ENCODE assay signal across 31 cellular contexts in the genomic region with DNA sequence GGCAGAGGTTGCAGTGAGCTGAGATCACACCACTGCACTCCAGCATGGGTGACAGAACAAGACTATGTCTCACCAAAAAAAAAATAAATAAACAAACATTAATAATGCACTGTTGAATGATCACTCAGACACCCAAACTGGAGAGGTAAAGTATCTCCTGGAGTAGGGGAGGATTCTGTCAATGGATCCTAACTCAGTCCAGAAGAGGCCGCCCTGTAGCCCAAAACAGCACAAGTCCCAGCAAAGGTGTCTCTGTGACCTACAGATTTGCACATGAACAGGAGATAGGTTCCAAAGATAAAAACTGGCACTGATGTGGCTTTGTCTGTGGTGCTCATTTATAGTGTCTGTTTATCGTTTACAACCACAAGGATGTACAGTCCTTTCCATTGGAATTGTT.
"Had no signal": no experiment of that assay in that cellular context is flagged by ENCODE, and none has a peak within 500 bp of the region (broad histone marks: within the 10 kb centered on the region; RNA-seq: fewer than 3 reads in every experiment).

No MANE protein-coding gene starts in this region.

- H3K27ac ChIP-seq: neural progenitor cell, ovary, parathyroid adenoma, psoas muscle, skin epidermis, spleen, suprapubic skin, testis, tibial artery, transverse colon, upper lobe of right lung, uterus had no signal

- DNase-seq: naive thymus-derived CD8-positive, alpha-beta T cell; occipital lobe; ovary; posterior cingulate gyrus; psoas muscle; right cardiac atrium; spleen; stimulated activated CD4-positive, alpha-beta T cell treated with anti-CD3 and anti-CD28 coated beads, Interleukin-12 subunit alpha, Interleukin-12 subunit beta, amount 100 ng/mL, for 4 hours; stimulated activated CD4-positive, alpha-beta T cell treated with anti-CD3 and anti-CD28 coated beads, Interleukin-1b, Interleukin-23, amount 100 ng/mL, for 48 hours; stimulated activated CD4-positive, alpha-beta T cell treated with anti-CD3 and anti-CD28 coated beads, Interleukin-4, amount 100 ng/mL, for 1 hour; stimulated activated CD4-positive, alpha-beta T cell treated with anti-CD3 and anti-CD28 coated beads, Interleukin-4, amount 100 ng/mL, for 4 hours; stimulated activated CD8-positive, alpha-beta memory T cell treated with anti-CD3 and anti-CD28 coated beads, Interleukin-4, amount 100 ng/mL, for 48 hours; stimulated activated naive CD4-positive, alpha-beta T cell; stimulated activated naive CD8-positive, alpha-beta T cell treated with anti-CD3 and anti-CD28 coated beads, Interleukin-15, amount 100 ng/mL, for 72 hours; stimulated activated naive CD8-positive, alpha-beta T cell treated with anti-CD3 and anti-CD28 coated beads, Interleukin-15, Interleukin-2, amounts not matched to agents 100 U/mL and 50 U/mL, for 24 hours; substantia nigra; testis; tibial artery; transverse colon; upper lobe of right lung; uterus had no signal

- H3K4me3 Mint-ChIP-seq: naive thymus-derived CD8-positive, alpha-beta T cell; nephron; neural progenitor cell; stimulated activated memory B cell treated with anti-CD40 and anti-IgM and Interleukin-4, amounts not matched to agents 10 μg/mL and 1 μg/mL and 100 μg/mL, for 72 hours; stimulated activated naive CD8-positive, alpha-beta T cell treated with anti-CD3 and anti-CD28 coated beads, Interleukin-15, amount 100 ng/mL, for 72 hours; type B pancreatic cell had no signal

- H3K4me1 Mint-ChIP-seq: nephron; neural progenitor cell; stimulated activated memory B cell treated with anti-CD40 and anti-IgM and Interleukin-4, amounts not matched to agents 10 μg/mL and 1 μg/mL and 100 μg/mL, for 72 hours; stimulated activated naive CD8-positive, alpha-beta T cell treated with anti-CD3 and anti-CD28 coated beads, Interleukin-15, amount 100 ng/mL, for 72 hours had no signal

- H3K9me3 Mint-ChIP-seq: naive thymus-derived CD8-positive, alpha-beta T cell; nephron; neural progenitor cell; stimulated activated memory B cell treated with anti-CD40 and anti-IgM and Interleukin-4, amounts not matched to agents 10 μg/mL and 1 μg/mL and 100 μg/mL, for 72 hours; stimulated activated naive CD8-positive, alpha-beta T cell treated with anti-CD3 and anti-CD28 coated beads, Interleukin-15, amount 100 ng/mL, for 72 hours; type B pancreatic cell had no signal

- ATAC-seq: naive thymus-derived CD8-positive, alpha-beta T cell; psoas muscle; right cardiac atrium; sciatic nerve; stimulated activated memory B cell treated with anti-CD40 and anti-IgM and Interleukin-4, amounts not matched to agents 10 μg/mL and 1 μg/mL and 100 μg/mL, for 72 hours; stimulated activated naive CD8-positive, alpha-beta T cell treated with anti-CD3 and anti-CD28 coated beads, Interleukin-15, amount 100 ng/mL, for 72 hours; stimulated activated naive CD8-positive, alpha-beta T cell treated with anti-CD3 and anti-CD28 coated beads, Interleukin-15, Interleukin-2, amounts not matched to agents 100 U/mL and 50 U/mL, for 24 hours; upper lobe of right lung had no signal

- H3K27ac Mint-ChIP-seq: naive thymus-derived CD8-positive, alpha-beta T cell; nephron; neural progenitor cell; progenitor cell of endocrine pancreas; stimulated activated memory B cell treated with anti-CD40 and anti-IgM and Interleukin-4, amounts not matched to agents 10 μg/mL and 1 μg/mL and 100 μg/mL, for 72 hours; type B pancreatic cell had no signal

- H3K36me3 Mint-ChIP-seq: naive thymus-derived CD8-positive, alpha-beta T cell; neural progenitor cell; stimulated activated memory B cell treated with anti-CD40 and anti-IgM and Interleukin-4, amounts not matched to agents 10 μg/mL and 1 μg/mL and 100 μg/mL, for 72 hours; type B pancreatic cell had no signal

- H3K27me3 Mint-ChIP-seq: progenitor cell of endocrine pancreas; stimulated activated memory B cell treated with anti-CD40 and anti-IgM and Interleukin-4, amounts not matched to agents 10 μg/mL and 1 μg/mL and 100 μg/mL, for 72 hours; stimulated activated naive CD8-positive, alpha-beta T cell treated with anti-CD3 and anti-CD28 coated beads, Interleukin-15, amount 100 ng/mL, for 72 hours; type B pancreatic cell had no signal

- H3K4me3 ChIP-seq: neural progenitor cell, ovary, psoas muscle, skin epidermis, smooth muscle cell, spleen, suprapubic skin, testis, tibial artery, transverse colon, upper lobe of right lung, uterus had no signal
